1 cellular context compared by ENCODE assay signal in the genomic region with DNA sequence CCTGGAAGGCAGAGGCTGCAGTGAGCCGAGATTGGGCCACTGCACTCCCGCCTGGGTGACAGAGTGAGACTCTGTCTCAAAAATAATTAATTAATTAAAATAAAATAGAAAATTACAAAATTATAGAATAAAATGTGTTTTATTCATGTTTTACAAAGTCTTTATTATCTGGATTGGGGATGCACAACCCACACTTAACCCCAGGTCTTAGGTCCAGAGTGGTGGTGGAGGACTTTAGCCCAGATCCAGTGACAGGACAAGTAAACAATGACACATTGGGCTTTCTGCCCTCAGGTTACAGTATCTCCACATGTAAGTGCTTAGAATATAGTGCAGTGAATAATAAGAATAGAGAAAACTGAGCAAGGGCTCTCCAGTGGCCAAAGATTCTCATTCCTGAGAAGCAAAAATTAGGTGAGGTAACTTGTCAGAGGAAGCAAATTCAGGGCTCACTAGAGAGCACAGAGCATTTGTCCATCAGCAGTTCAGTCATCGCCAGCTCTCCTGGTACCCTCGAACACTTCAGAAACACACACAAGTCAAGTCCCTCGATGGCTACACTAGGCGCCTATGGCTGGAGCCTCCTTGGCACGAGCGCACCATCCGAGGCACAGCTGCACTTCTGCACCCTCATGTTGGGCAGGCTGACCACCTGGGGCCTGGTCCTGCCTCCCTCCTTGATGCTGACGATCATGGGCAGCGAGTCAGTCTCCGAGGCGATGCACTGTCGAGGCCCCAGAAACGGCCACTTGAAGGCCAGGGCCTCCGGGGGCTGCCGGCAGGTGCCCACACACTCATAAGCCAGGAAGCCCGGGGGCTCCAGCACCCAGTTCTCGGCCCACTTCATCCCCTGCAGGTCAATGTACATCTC.
TF ChIP-seq lines count a peak whose summit lies in the region.

No MANE protein-coding gene starts in this region.

TF ChIP-seq in HepG2, 621 proteins besides CTCF, POLR2A, EP300 and RAD21 (continued from another document and continues in another):
- TF ChIP-seq, protein P1, sequence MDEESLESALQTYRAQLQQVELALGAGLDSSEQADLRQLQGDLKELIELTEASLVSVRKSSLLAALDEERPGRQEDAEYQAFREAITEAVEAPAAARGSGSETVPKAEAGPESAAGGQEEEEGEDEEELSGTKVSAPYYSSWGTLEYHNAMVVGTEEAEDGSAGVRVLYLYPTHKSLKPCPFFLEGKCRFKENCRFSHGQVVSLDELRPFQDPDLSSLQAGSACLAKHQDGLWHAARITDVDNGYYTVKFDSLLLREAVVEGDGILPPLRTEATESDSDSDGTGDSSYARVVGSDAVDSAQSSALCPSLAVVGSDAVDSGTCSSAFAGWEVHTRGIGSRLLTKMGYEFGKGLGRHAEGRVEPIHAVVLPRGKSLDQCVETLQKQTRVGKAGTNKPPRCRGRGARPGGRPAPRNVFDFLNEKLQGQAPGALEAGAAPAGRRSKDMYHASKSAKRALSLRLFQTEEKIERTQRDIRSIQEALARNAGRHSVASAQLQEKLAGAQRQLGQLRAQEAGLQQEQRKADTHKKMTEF (CRISPR knock-in tag; IDR thresholded peaks at IDR 0.05), result 0 out of 2 replicates have a peak, but pooled peaks have one; percentile 10
- TF ChIP-seq, protein P2, sequence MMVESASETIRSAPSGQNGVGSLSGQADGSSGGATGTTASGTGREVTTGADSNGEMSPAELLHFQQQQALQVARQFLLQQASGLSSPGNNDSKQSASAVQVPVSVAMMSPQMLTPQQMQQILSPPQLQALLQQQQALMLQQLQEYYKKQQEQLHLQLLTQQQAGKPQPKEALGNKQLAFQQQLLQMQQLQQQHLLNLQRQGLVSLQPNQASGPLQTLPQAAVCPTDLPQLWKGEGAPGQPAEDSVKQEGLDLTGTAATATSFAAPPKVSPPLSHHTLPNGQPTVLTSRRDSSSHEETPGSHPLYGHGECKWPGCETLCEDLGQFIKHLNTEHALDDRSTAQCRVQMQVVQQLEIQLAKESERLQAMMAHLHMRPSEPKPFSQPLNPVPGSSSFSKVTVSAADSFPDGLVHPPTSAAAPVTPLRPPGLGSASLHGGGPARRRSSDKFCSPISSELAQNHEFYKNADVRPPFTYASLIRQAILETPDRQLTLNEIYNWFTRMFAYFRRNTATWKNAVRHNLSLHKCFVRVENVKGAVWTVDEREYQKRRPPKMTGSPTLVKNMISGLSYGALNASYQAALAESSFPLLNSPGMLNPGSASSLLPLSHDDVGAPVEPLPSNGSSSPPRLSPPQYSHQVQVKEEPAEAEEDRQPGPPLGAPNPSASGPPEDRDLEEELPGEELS (CRISPR knock-in tag; IDR thresholded peaks at IDR 0.05), result no peak; the same call in 1 of the 2 replicates
- TF ChIP-seq ZNF335 (CRISPR knock-in tag; IDR thresholded peaks at IDR 0.05), result no peak
- TF ChIP-seq MYNN (CRISPR knock-in tag; IDR thresholded peaks at IDR 0.05; ENCODE audit: low read depth), result no peak
- TF ChIP-seq HMG20A (CRISPR knock-in tag; IDR thresholded peaks at IDR 0.05; ENCODE audit: borderline replicate concordance), result peak; percentile 47; the same call in 1 of the 2 replicates
- TF ChIP-seq, protein P3, sequence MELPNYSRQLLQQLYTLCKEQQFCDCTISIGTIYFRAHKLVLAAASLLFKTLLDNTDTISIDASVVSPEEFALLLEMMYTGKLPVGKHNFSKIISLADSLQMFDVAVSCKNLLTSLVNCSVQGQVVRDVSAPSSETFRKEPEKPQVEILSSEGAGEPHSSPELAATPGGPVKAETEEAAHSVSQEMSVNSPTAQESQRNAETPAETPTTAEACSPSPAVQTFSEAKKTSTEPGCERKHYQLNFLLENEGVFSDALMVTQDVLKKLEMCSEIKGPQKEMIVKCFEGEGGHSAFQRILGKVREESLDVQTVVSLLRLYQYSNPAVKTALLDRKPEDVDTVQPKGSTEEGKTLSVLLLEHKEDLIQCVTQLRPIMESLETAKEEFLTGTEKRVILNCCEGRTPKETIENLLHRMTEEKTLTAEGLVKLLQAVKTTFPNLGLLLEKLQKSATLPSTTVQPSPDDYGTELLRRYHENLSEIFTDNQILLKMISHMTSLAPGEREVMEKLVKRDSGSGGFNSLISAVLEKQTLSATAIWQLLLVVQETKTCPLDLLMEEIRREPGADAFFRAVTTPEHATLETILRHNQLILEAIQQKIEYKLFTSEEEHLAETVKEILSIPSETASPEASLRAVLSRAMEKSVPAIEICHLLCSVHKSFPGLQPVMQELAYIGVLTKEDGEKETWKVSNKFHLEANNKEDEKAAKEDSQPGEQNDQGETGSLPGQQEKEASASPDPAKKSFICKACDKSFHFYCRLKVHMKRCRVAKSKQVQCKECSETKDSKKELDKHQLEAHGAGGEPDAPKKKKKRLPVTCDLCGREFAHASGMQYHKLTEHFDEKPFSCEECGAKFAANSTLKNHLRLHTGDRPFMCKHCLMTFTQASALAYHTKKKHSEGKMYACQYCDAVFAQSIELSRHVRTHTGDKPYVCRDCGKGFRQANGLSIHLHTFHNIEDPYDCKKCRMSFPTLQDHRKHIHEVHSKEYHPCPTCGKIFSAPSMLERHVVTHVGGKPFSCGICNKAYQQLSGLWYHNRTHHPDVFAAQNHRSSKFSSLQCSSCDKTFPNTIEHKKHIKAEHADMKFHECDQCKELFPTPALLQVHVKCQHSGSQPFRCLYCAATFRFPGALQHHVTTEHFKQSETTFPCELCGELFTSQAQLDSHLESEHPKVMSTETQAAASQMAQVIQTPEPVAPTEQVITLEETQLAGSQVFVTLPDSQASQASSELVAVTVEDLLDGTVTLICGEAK (IDR thresholded peaks at IDR 0.05), result no peak
- TF ChIP-seq, protein P3 (CRISPR knock-in tag; IDR thresholded peaks at IDR 0.05), result no peak
- TF ChIP-seq KLF9 (CRISPR knock-in tag; IDR thresholded peaks at IDR 0.05; ENCODE audit: low read depth), result no peak
- TF ChIP-seq, protein P4, sequence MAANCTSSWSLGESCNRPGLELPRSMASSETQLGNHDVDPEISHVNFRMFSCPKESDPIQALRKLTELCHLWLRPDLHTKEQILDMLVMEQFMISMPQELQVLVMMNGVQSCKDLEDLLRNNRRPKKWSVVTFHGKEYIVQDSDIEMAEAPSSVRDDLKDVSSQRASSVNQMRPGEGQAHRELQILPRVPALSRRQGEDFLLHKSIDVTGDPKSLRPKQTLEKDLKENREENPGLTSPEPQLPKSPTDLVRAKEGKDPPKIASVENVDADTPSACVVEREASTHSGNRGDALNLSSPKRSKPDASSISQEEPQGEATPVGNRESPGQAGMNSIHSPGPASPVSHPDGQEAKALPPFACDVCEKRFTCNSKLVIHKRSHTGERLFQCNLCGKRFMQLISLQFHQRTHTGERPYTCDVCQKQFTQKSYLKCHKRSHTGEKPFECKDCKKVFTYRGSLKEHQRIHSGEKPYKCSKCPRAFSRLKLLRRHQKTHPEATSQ (CRISPR knock-in tag; IDR thresholded peaks at IDR 0.05; ENCODE audit: borderline replicate concordance), result no peak
- TF ChIP-seq, protein P5, sequence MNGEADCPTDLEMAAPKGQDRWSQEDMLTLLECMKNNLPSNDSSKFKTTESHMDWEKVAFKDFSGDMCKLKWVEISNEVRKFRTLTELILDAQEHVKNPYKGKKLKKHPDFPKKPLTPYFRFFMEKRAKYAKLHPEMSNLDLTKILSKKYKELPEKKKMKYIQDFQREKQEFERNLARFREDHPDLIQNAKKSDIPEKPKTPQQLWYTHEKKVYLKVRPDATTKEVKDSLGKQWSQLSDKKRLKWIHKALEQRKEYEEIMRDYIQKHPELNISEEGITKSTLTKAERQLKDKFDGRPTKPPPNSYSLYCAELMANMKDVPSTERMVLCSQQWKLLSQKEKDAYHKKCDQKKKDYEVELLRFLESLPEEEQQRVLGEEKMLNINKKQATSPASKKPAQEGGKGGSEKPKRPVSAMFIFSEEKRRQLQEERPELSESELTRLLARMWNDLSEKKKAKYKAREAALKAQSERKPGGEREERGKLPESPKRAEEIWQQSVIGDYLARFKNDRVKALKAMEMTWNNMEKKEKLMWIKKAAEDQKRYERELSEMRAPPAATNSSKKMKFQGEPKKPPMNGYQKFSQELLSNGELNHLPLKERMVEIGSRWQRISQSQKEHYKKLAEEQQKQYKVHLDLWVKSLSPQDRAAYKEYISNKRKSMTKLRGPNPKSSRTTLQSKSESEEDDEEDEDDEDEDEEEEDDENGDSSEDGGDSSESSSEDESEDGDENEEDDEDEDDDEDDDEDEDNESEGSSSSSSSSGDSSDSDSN (CRISPR knock-in tag; IDR thresholded peaks at IDR 0.05), result no peak
- no peak for TF ChIP-seq ZKSCAN8 (CRISPR knock-in tag; IDR thresholded peaks at IDR 0.05; ENCODE audit: borderline replicate concordance)
- TF ChIP-seq, protein P6, sequence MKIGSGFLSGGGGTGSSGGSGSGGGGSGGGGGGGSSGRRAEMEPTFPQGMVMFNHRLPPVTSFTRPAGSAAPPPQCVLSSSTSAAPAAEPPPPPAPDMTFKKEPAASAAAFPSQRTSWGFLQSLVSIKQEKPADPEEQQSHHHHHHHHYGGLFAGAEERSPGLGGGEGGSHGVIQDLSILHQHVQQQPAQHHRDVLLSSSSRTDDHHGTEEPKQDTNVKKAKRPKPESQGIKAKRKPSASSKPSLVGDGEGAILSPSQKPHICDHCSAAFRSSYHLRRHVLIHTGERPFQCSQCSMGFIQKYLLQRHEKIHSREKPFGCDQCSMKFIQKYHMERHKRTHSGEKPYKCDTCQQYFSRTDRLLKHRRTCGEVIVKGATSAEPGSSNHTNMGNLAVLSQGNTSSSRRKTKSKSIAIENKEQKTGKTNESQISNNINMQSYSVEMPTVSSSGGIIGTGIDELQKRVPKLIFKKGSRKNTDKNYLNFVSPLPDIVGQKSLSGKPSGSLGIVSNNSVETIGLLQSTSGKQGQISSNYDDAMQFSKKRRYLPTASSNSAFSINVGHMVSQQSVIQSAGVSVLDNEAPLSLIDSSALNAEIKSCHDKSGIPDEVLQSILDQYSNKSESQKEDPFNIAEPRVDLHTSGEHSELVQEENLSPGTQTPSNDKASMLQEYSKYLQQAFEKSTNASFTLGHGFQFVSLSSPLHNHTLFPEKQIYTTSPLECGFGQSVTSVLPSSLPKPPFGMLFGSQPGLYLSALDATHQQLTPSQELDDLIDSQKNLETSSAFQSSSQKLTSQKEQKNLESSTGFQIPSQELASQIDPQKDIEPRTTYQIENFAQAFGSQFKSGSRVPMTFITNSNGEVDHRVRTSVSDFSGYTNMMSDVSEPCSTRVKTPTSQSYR (CRISPR knock-in tag; IDR thresholded peaks at IDR 0.05; ENCODE audit: borderline replicate concordance), result no peak
- TF ChIP-seq, protein P7, sequence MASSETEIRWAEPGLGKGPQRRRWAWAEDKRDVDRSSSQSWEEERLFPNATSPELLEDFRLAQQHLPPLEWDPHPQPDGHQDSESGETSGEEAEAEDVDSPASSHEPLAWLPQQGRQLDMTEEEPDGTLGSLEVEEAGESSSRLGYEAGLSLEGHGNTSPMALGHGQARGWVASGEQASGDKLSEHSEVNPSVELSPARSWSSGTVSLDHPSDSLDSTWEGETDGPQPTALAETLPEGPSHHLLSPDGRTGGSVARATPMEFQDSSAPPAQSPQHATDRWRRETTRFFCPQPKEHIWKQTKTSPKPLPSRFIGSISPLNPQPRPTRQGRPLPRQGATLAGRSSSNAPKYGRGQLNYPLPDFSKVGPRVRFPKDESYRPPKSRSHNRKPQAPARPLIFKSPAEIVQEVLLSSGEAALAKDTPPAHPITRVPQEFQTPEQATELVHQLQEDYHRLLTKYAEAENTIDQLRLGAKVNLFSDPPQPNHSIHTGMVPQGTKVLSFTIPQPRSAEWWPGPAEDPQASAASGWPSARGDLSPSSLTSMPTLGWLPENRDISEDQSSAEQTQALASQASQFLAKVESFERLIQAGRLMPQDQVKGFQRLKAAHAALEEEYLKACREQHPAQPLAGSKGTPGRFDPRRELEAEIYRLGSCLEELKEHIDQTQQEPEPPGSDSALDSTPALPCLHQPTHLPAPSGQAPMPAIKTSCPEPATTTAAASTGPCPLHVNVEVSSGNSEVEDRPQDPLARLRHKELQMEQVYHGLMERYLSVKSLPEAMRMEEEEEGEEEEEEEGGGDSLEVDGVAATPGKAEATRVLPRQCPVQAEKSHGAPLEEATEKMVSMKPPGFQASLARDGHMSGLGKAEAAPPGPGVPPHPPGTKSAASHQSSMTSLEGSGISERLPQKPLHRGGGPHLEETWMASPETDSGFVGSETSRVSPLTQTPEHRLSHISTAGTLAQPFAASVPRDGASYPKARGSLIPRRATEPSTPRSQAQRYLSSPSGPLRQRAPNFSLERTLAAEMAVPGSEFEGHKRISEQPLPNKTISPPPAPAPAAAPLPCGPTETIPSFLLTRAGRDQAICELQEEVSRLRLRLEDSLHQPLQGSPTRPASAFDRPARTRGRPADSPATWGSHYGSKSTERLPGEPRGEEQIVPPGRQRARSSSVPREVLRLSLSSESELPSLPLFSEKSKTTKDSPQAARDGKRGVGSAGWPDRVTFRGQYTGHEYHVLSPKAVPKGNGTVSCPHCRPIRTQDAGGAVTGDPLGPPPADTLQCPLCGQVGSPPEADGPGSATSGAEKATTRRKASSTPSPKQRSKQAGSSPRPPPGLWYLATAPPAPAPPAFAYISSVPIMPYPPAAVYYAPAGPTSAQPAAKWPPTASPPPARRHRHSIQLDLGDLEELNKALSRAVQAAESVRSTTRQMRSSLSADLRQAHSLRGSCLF (CRISPR knock-in tag; IDR thresholded peaks at IDR 0.05; ENCODE audit: borderline replicate concordance), result no peak
